In the genomic region with DNA sequence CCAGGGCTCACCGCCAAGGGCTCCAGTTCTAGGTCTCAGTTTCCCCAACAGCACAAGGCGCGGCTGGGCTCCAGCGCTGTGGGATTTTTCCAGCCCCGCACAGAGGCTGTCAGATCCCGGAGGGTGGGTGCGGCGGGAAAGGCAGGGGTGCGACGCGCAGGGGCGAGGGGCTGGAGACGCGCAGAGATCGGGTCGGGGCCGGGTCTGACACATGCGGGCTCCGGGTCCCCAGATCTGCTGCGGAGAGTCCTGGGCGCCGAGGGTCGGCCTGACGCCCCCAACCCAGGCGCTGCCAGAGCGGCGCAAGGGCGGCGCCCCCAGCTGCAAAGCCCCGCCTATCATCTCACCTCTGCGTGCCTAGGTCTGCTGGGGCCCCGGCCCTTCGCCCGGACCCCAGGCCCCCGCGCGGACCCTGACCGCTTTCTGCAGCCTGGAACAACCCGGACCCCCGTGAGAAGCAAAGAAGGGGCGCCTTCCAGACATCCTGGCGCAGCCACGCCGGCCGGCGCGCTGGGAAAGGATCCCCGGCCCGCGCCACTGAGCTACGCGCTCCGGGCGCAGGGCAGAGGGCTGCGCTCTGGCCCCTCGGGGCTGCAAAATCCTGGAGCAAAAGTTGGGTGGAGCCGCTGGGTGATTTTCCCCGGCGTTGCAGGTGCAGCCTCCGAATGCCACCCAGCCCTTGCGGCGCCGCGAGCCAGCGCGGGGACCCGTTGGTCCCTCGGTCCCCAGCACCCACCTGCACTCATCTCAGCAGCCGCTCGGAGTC, we compare ENCODE assay signal across 1 cellular context.
TF ChIP-seq lines count a peak whose summit lies in the region.

No MANE protein-coding gene starts in this region.

TF ChIP-seq in liver, 16 proteins besides CTCF, POLR2A, EP300 and RAD21 (continued from another document):
- TF ChIP-seq, protein P1, sequence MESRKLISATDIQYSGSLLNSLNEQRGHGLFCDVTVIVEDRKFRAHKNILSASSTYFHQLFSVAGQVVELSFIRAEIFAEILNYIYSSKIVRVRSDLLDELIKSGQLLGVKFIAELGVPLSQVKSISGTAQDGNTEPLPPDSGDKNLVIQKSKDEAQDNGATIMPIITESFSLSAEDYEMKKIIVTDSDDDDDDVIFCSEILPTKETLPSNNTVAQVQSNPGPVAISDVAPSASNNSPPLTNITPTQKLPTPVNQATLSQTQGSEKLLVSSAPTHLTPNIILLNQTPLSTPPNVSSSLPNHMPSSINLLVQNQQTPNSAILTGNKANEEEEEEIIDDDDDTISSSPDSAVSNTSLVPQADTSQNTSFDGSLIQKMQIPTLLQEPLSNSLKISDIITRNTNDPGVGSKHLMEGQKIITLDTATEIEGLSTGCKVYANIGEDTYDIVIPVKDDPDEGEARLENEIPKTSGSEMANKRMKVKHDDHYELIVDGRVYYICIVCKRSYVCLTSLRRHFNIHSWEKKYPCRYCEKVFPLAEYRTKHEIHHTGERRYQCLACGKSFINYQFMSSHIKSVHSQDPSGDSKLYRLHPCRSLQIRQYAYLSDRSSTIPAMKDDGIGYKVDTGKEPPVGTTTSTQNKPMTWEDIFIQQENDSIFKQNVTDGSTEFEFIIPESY (IDR thresholded peaks at IDR 0.05), result no peak
- TF ChIP-seq NR2F2 (IDR thresholded peaks at IDR 0.05) (no peak), FOXA2 (IDR thresholded peaks at IDR 0.05) (no peak), EGR1 (IDR thresholded peaks at IDR 0.05; ENCODE audit: low read depth in 2 of 2) (no peak), GABPA (IDR thresholded peaks at IDR 0.05 in 1 of 2, conservative IDR thresholded peaks at IDR 0.05 in 1 of 2) (no peak)
- TF ChIP-seq, protein P2, sequence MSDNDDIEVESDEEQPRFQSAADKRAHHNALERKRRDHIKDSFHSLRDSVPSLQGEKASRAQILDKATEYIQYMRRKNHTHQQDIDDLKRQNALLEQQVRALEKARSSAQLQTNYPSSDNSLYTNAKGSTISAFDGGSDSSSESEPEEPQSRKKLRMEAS (IDR thresholded peaks at IDR 0.05), result no peak
TF ChIP-seq in liver: peak in this region for 0.
